8 cellular contexts compared by ENCODE assay signal in the genomic region with DNA sequence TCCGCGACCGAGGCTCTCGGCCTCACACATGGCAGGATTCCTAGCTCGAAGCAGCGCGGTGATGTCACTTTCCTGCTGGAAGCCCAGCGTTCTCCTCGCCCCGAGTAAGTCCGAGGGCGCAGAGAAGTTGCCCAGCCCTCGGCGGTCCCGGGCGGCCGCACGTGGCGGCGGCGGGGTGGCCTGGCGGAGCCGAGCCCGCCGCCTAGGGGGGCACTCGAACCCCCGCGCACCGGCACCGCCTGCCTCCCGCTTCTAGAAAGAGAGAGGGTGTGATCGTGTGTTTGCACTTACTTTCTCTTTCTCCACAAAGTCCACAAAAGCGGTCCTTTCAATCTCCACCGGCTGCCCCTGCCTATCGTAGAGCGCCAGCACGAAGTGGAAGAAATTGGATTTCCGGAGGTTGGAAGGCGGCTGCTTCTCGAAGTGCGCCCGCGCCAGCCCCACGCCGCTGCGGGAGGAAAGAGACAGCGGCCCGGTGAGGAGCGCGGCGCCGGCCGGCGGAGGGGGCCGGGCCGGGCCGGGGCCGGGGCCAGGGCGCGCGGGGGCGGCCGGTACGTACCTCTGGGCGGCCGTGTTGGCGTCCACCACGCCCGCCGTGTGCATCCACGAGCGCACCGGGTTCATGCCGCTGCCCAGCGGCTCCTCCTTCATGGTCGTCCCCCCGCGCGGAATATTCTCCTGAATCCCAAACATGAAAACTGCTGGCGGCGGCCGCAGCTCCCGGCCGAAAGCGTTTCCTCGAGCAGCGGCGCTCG. TPM values are rescaled to one million over a fixed set of nuclear protein-coding genes. Genes with fewer than 3 reads are reported as not detected.
DNase-seq lines count a peak whose midpoint lies in the region; ATAC-seq lines count a peak whose summit lies in the region.

No MANE protein-coding gene starts in this region.

- peaks cover 15% of the 10 kb centered on the region for H3K4me1 ChIP-seq in CD8-positive, alpha-beta memory T cell (ENCODE audit: insufficient read depth, low read length)
- peaks cover 5% of the 10 kb centered on the region for H3K4me1 ChIP-seq in NT2/D1 (ENCODE audit: insufficient read depth, insufficient read length)

- no peak for DNase-seq in CD8-positive, alpha-beta memory T cell
- DNase-seq in NT2/D1 (ENCODE audit: low read depth, low spot score) (no peak), NCI-H524 treated with DMSO at 0.1 percent for 48 hours (lab: John Stamatoyannopoulos, UW) (no peak), NCI-H2107 (lab: John Stamatoyannopoulos, UW) (no peak)
- no peak for DNase-seq in effector memory CD8-positive, alpha-beta T cell
- no peak for DNase-seq in natural killer cell treated with Interleukin-12 subunit alpha and Interleukin-12 subunit beta and Interleukin-15 and Interleukin-18, amount 100 ng/mL, for 72 hours (ENCODE audit: low spot score)

- peaks cover 54 to 58% of the 10 kb centered on the region in 2 donors for H3K27me3 Mint-ChIP-seq in CD8-positive, alpha-beta memory T cell
- peaks cover 54 to 80% of the 10 kb centered on the region in 2 donors for H3K27me3 Mint-ChIP-seq in effector memory CD8-positive, alpha-beta T cell
- peaks cover 30 to 49% of the 10 kb centered on the region in 2 donors for H3K27me3 Mint-ChIP-seq in natural killer cell treated with Interleukin-12 subunit alpha and Interleukin-12 subunit beta and Interleukin-15 and Interleukin-18, amount 100 ng/mL, for 72 hours

- CTCF ChIA-PET in CD8-positive, alpha-beta memory T cell (lab: Charles Lee): no interaction called here

- H3K4me1 Mint-ChIP-seq in CD8-positive, alpha-beta memory T cell: peaks cover 18 to 46% (median 30%) of the 10 kb centered on the region in 3 donors
- peaks cover 15 to 16% of the 10 kb centered on the region in 2 donors for H3K4me1 Mint-ChIP-seq in effector memory CD8-positive, alpha-beta T cell (ENCODE audit: low read depth in 2 of 2)
- peaks cover 12 to 14% of the 10 kb centered on the region in 2 donors for H3K4me1 Mint-ChIP-seq in natural killer cell treated with Interleukin-12 subunit alpha and Interleukin-12 subunit beta and Interleukin-15 and Interleukin-18, amount 100 ng/mL, for 72 hours (ENCODE audit: low read depth in 2 of 2)

- H3K9me3 Mint-ChIP-seq in CD8-positive, alpha-beta memory T cell: peaks cover 0 to 16% (median 6%) of the 10 kb centered on the region in 5 donors
- H3K9me3 Mint-ChIP-seq in effector memory CD8-positive, alpha-beta T cell: no peaks in the 10 kb centered on the region
- no peaks in the 10 kb centered on the region for H3K9me3 Mint-ChIP-seq in natural killer cell treated with Interleukin-12 subunit alpha and Interleukin-12 subunit beta and Interleukin-15 and Interleukin-18, amount 100 ng/mL, for 72 hours

- peaks cover 0 to 3% (median 2%) of the 10 kb centered on the region in 3 donors for H3K36me3 Mint-ChIP-seq in CD8-positive, alpha-beta memory T cell
- peaks cover 10% of the 10 kb centered on the region for H3K36me3 Mint-ChIP-seq in effector memory CD8-positive, alpha-beta T cell (ENCODE audit: insufficient read depth)
- H3K36me3 Mint-ChIP-seq in natural killer cell treated with Interleukin-12 subunit alpha and Interleukin-12 subunit beta and Interleukin-15 and Interleukin-18, amount 100 ng/mL, for 72 hours: peaks cover 5% of the 10 kb centered on the region

- peak overlapping the region in 2 of 8 donors; percentile 35 to 53 for H3K27ac Mint-ChIP-seq in CD8-positive, alpha-beta memory T cell
- no peak overlapping the region for H3K27ac Mint-ChIP-seq in effector memory CD8-positive, alpha-beta T cell
- no peak overlapping the region for H3K27ac Mint-ChIP-seq in natural killer cell treated with Interleukin-12 subunit alpha and Interleukin-12 subunit beta and Interleukin-15 and Interleukin-18, amount 100 ng/mL, for 72 hours

- H3K9ac ChIP-seq in NT2/D1 (ENCODE audit: insufficient read length, low read depth): peak overlapping the region; percentile 21

- H3K4me3 Mint-ChIP-seq in CD8-positive, alpha-beta memory T cell: peak overlapping the region; percentile 67 to 85 (median 77)
- H3K4me3 Mint-ChIP-seq in effector memory CD8-positive, alpha-beta T cell: peak overlapping the region; percentile 76 to 82
- H3K4me3 Mint-ChIP-seq in natural killer cell treated with Interleukin-12 subunit alpha and Interleukin-12 subunit beta and Interleukin-15 and Interleukin-18, amount 100 ng/mL, for 72 hours: peak overlapping the region; percentile 49

- no peaks in the 10 kb centered on the region for H3K36me3 ChIP-seq in CD8-positive, alpha-beta memory T cell (ENCODE audit: insufficient read depth, low read length)
- no peaks in the 10 kb centered on the region for H3K36me3 ChIP-seq in NT2/D1 (ENCODE audit: insufficient read depth, insufficient read length, low read length)

- peaks cover 56% of the 10 kb centered on the region for H3K27me3 ChIP-seq in CD8-positive, alpha-beta memory T cell (ENCODE audit: insufficient read depth, low read length, poor library complexity, severe bottlenecking)
- H3K27me3 ChIP-seq in NT2/D1 (ENCODE audit: insufficient read depth, insufficient read length): peaks cover 90% of the 10 kb centered on the region

- H3K27ac ChIP-seq in CD8-positive, alpha-beta memory T cell (ENCODE audit: low read depth, low read length): no peak overlapping the region

- H3K4me3 ChIP-seq in CD8-positive, alpha-beta memory T cell (ENCODE audit: low read length): peak overlapping the region; percentile 5
- peak overlapping the region; percentile 21 for H3K4me3 ChIP-seq in NT2/D1 (ENCODE audit: insufficient read length, low read depth)

- POLR2A ChIA-PET in CD8-positive, alpha-beta memory T cell (lab: Charles Lee): no interaction called here

- no peaks in the 10 kb centered on the region for H3K9me3 ChIP-seq in CD8-positive, alpha-beta memory T cell (ENCODE audit: low read length)
- H3K9me3 ChIP-seq in NT2/D1 (ENCODE audit: insufficient read depth, low read length): no peaks in the 10 kb centered on the region

- ATAC-seq in effector memory CD8-positive, alpha-beta T cell (replicated peaks): peak; percentile 10
- peak in 1 of 2 donors; percentile 50 for ATAC-seq in natural killer cell treated with Interleukin-12 subunit alpha and Interleukin-12 subunit beta and Interleukin-15 and Interleukin-18, amount 100 ng/mL, for 72 hours
- ATAC-seq in HG02623 (IDR thresholded peaks at IDR 0.05; ENCODE audit: unreplicated experiment) (no peak), HG02970 (IDR thresholded peaks at IDR 0.05; ENCODE audit: low FRiP score, unreplicated experiment) (no peak)

RNA-seq across cellular contexts. Expression of a gene that starts 0.8 kb away (rescaled TPM):
- not detected for total RNA-seq in CD8-positive, alpha-beta memory T cell
- polyA plus RNA-seq in CD8-positive, alpha-beta memory T cell: not detected
- not detected for total RNA-seq in natural killer cell treated with Interleukin-12 subunit alpha and Interleukin-12 subunit beta and Interleukin-15 and Interleukin-18, amount 100 ng/mL, for 72 hours
